Comparison of ENCODE assay signal across 8 cellular contexts in genomic region chr5:80481019-80481893, GRCh38. TPM values are rescaled to one million over a fixed set of nuclear protein-coding genes. Genes with fewer than 3 reads are reported as not detected.
DNase-seq lines count a peak whose midpoint lies in the region; ATAC-seq, FAIRE-seq and TF ChIP-seq lines count a peak whose summit lies in the region.

No MANE protein-coding gene starts in this region.

- H3K79me1 ChIP-seq in mesenchymal stem cell (replicated peaks; ENCODE audit: low read length, poor library complexity, severe bottlenecking): no peaks in the 10 kb centered on the region

- peaks cover 3 to 48% of the 10 kb centered on the region in 2 experiments for H3K36me3 ChIP-seq in mesenchymal stem cell (ENCODE audit: control insufficient read depth in 1 of 2, insufficient read depth in 2 of 2, low read depth in 1 of 2, low read length in 2 of 2)

- H4K8ac ChIP-seq in mesenchymal stem cell (ENCODE audit: low read length): no peak overlapping the region

- H2AFZ ChIP-seq in mesenchymal stem cell (ENCODE audit: low read depth, low read length): no peak overlapping the region

- no peak overlapping the region for H3K4me2 ChIP-seq in mesenchymal stem cell (ENCODE audit: low read length, poor library complexity, severe bottlenecking)

- peak; percentile 26 for FAIRE-seq in HTR-8/SVneo (lab: Jason Lieb, UNC)

- no peak overlapping the region for H2BK15ac ChIP-seq in mesenchymal stem cell (ENCODE audit: low read depth, poor library complexity, severe bottlenecking)

- H3K9me3 ChIP-seq in mesenchymal stem cell (ENCODE audit: control insufficient read depth, low read length): peaks cover 29% of the 10 kb centered on the region

- H3K23ac ChIP-seq in mesenchymal stem cell (ENCODE audit: low read length in 2 of 2): no peak overlapping the region

- no peak overlapping the region for H3K4ac ChIP-seq in mesenchymal stem cell (ENCODE audit: low read depth in 1 of 2, low read length in 2 of 2)

- WGBS in mesenchymal stem cell: 93% methylated on average over 3 of the region's 3 CpGs
- 98 to 99% methylated on average over 3 of the region's 3 CpGs for WGBS in lower leg skin, 2 donors

- H3K14ac ChIP-seq in mesenchymal stem cell (ENCODE audit: low read length in 2 of 2): peak overlapping the region in 1 of 2 experiments; percentile 28

- intact Hi-C loops in lower leg skin (cut with DNase I; ENCODE audit: low total_unique reads): no loop called here

- H3K4me3 ChIP-seq in mesenchymal stem cell (ENCODE audit: insufficient read depth in 1 of 2, low read depth in 1 of 2, low read length in 2 of 2) (no peak overlapping the region), lower leg skin (ENCODE audit: low read depth, poor library complexity, severe bottlenecking) (no peak overlapping the region)

- no peak overlapping the region for H2BK5ac ChIP-seq in mesenchymal stem cell (ENCODE audit: low read depth, low read length, poor library complexity, severe bottlenecking)

- no peak overlapping the region for H3K9ac ChIP-seq in mesenchymal stem cell (ENCODE audit: low read length)

- H3K27ac ChIP-seq in mesenchymal stem cell (ENCODE audit: low read length, poor library complexity, severe bottlenecking): no peak overlapping the region

- no peak for ATAC-seq in HG03342 (IDR thresholded peaks at IDR 0.05; ENCODE audit: unreplicated experiment)

- DNase-seq in AG09319 (ENCODE audit: extremely low read depth, low read depth) (peak; percentile 36), HTR-8/SVneo (ENCODE audit: insufficient read length, low spot score) (peak; percentile 45), SHP77 (lab: John Stamatoyannopoulos, UW) (peak; percentile 21 to 44), cerebellar cortex (ENCODE audit: low spot score) (peak; percentile 58), mesenchymal stem cell (peak; percentile 64), lower leg skin (ENCODE audit: low spot score in 2 of 2) (no peak)

- no peak overlapping the region for H2AK5ac ChIP-seq in mesenchymal stem cell (ENCODE audit: low read length, severe bottlenecking)

- TF ChIP-seq CTCF in AG09319 (IDR thresholded peaks at IDR 0.05; ENCODE audit: low read depth, low read length) (peak; percentile 82), GM12873 (IDR thresholded peaks at IDR 0.05; ENCODE audit: insufficient read depth, low read depth, low read length, missing control alignments) (peak; percentile 87), lower leg skin (IDR thresholded peaks at IDR 0.05) (no peak)

- H2BK120ac ChIP-seq in mesenchymal stem cell (ENCODE audit: low read depth, low read length): no peak overlapping the region

- no peaks in the 10 kb centered on the region for H3K27me3 ChIP-seq in mesenchymal stem cell (ENCODE audit: control insufficient read depth in 1 of 2, insufficient read depth in 1 of 2, low read length in 2 of 2)

- H3K18ac ChIP-seq in mesenchymal stem cell (ENCODE audit: low read depth in 1 of 2, low read length in 2 of 2): no peak overlapping the region

- TF ChIP-seq POLR2A in lower leg skin (IDR thresholded peaks at IDR 0.05): no peak

- H3K4me1 ChIP-seq in mesenchymal stem cell (ENCODE audit: control insufficient read depth, insufficient read depth, low read depth, low read length): peaks cover 2% of the 10 kb centered on the region

- H2BK12ac ChIP-seq in mesenchymal stem cell (ENCODE audit: low read length in 2 of 2): no peak overlapping the region

- no peak overlapping the region for H4K91ac ChIP-seq in mesenchymal stem cell (ENCODE audit: low read length)

RNA-seq across cellular contexts. Expression of gene FAM151B, which starts 6.6 kb away (rescaled TPM):
- polyA plus RNA-seq in mesenchymal stem cell (2013, experiment 1 of 2): 3.0 TPM
- 2.9 TPM for polyA plus RNA-seq in mesenchymal stem cell (2013, experiment 2 of 2)
- total RNA-seq in lower leg skin: 1 to 10 TPM in 2 of 4 donors, under 1 TPM in 2; 0.38 to 2.1 (median 1.3) TPM

Comparison
In these comparisons a context has a peak if more than half of its experiments do, and no peak if none do; other contexts are left out.
1. DNase-seq: peak in AG09319 (single experiment), HTR-8/SVneo (single experiment), SHP77 (2 of 2), cerebellar cortex (single experiment) and mesenchymal stem cell (single experiment); none in lower leg skin (0 of 2).
2. CTCF ChIP-seq: peak in AG09319 (single experiment) and GM12873 (single experiment); none in lower leg skin (0 of 3).